In genomic region chr12:50224026-50224692, GRCh38 we compare ENCODE assay signal across 8 cellular contexts. TPM values are rescaled to one million over a fixed set of nuclear protein-coding genes. Genes with fewer than 3 reads are reported as not detected.
DNase-seq lines count a peak whose midpoint lies in the region; ATAC-seq and TF ChIP-seq lines count a peak whose summit lies in the region.

No MANE protein-coding gene starts in this region.

- no peaks in the 10 kb centered on the region for H3K9me3 Mint-ChIP-seq in nephron progenitor cell

- H3K4me1 ChIP-seq in foreskin keratinocyte (peaks cover 9% of the 10 kb centered on the region), stomach (peaks cover 25 to 53% (median 38%) of the 10 kb centered on the region in 4 donors)

- H3K4me1 Mint-ChIP-seq in nephron progenitor cell = peaks cover 15% of the 10 kb centered on the region

- H3K36me3 ChIP-seq in stomach = peaks cover 5 to 33% (median 9%) of the 10 kb centered on the region in 4 donors

- 32 to 60% (median 45%) methylated on average over 2 of the region's 2 CpGs for WGBS in stomach, 5 donors

- TF ChIP-seq POLR2A in stomach (IDR thresholded peaks at IDR 0.05) = no peak

- H3K27ac Mint-ChIP-seq in nephron progenitor cell = no peak overlapping the region

- peak; percentile 66 for ATAC-seq in foreskin keratinocyte

- DNase-seq in NCI-H2227 (lab: John Stamatoyannopoulos, UW; ENCODE audit: unreplicated experiment) (peak; percentile 20), NCI-H2227 treated with DMSO at 0.1 percent for 48 hours (lab: John Stamatoyannopoulos, UW) (no peak), M059J (ENCODE audit: low read depth) (peak; percentile 97), foreskin keratinocyte (peak in 1 of 2 donors; percentile 67), stomach (peak; percentile 51), head of caudate nucleus (no peak), nephron progenitor cell (no peak)
- peak; percentile 33 to 39 for DNase-seq in activated CD4-positive, alpha-beta T cell treated with anti-CD3 and anti-CD28 coated beads for 4 hours

- H3K27me3 Mint-ChIP-seq in nephron progenitor cell (ENCODE audit: low read depth, poor library complexity) = peaks cover 3% of the 10 kb centered on the region

- H3K27me3 ChIP-seq in foreskin keratinocyte (no peaks in the 10 kb centered on the region), stomach (no peaks in the 10 kb centered on the region)

- H3K4me3 ChIP-seq in stomach = no peak overlapping the region

- H3K9me3 ChIP-seq in stomach = no peaks in the 10 kb centered on the region

- no peak overlapping the region for H3K4me3 Mint-ChIP-seq in nephron progenitor cell

- TF ChIP-seq CTCF in foreskin keratinocyte (conservative IDR thresholded peaks at IDR 0.05) (peak; percentile 23), stomach (IDR thresholded peaks at IDR 0.05) (no peak), nephron progenitor cell (IDR thresholded peaks at IDR 0.05) (no peak)

- H3K36me3 Mint-ChIP-seq in nephron progenitor cell (ENCODE audit: low read depth) = no peaks in the 10 kb centered on the region

- TF ChIP-seq EP300 in stomach (IDR thresholded peaks at IDR 0.05) = no peak

- intact Hi-C loops in stomach (cut with DNase I; ENCODE audit: low total_unique reads) = loop anchor here (10.0 kb wide), 1 partner anchor 91 kb away; no protein-coding TSS in a partner anchor
- intact Hi-C loops in head of caudate nucleus (cut with DNase I) = no loop called here

- H3K27ac ChIP-seq in foreskin keratinocyte (peak overlapping the region; percentile 63), stomach (peak overlapping the region; percentile 42 to 86 (median 59))

RNA-seq across cellular contexts. Expression of gene CERS5, which starts 57.0 kb away (rescaled TPM):
- total RNA-seq in M059J (2014; rRNA removed; shearing (Covaris generic)) = 26.1 and 28.9 TPM in 2 replicates
- 35.9 and 38.9 TPM in 2 replicates for total RNA-seq in foreskin keratinocyte
- 40.6 and 42.6 TPM in 2 replicates for polyA plus RNA-seq in foreskin keratinocyte
- total RNA-seq in stomach = 100 to 1,000 TPM in 1 of 5 donors, 10 to 100 TPM in 2, 1 to 10 TPM in 2; 3.2 to 114 (median 24.1) TPM
- 10 to 100 TPM; 20.7 to 52.6 (median 23.8) TPM for polyA plus RNA-seq in stomach

RNA-seq across cellular contexts. Expression of gene LIMA1, which starts 59.2 kb away (rescaled TPM):
- total RNA-seq in M059J (2014; rRNA removed; shearing (Covaris generic)) = 199 and 240 TPM in 2 replicates
- total RNA-seq in foreskin keratinocyte (512 and 582 TPM in 2 replicates), stomach (100 to 1,000 TPM in 3 of 5 donors, 10 to 100 TPM in 2; 71.0 to 143 (median 132) TPM)
- polyA plus RNA-seq in foreskin keratinocyte (244 and 245 TPM in 2 replicates), stomach (10 to 100 TPM; 28.7 to 72.4 (median 33.7) TPM)

Comparison
In these comparisons a context has a peak if more than half of its experiments do, and no peak if none do; other contexts are left out.
1. DNase-seq: peak in NCI-H2227 (single experiment), M059J (single experiment), activated CD4-positive, alpha-beta T cell treated with anti-CD3 and anti-CD28 coated beads for 4 hours (2 of 2) and stomach (single experiment); none in NCI-H2227 treated with DMSO at 0.1 percent for 48 hours (single experiment), head of caudate nucleus (0 of 42) and nephron progenitor cell (single experiment).